Comparison of ENCODE assay signal across 8 cellular contexts in the genomic region with DNA sequence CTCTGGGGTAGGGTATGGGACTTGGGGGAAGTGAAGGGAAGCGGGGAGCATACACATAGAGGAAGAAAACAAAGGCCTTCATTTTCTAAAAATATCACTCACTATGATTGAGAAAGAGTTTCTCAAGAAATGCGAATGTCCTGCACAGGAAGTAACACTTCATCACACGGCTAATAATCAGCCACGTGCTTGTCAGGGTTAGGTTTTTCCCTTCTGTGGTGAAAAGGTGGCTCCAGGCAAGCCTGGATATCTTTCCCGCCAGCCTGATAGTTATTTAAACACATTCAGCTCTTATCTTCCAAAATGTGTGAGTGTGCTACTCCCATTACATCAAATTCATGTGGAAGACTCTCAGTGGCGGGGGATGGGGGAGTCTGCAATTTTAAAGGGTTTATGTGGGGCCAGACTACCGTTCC.
DNase-seq lines count a peak whose midpoint lies in the region; ATAC-seq and TF ChIP-seq lines count a peak whose summit lies in the region.

No MANE protein-coding gene starts in this region.

- H3K36me3 Mint-ChIP-seq in MCF 10A (ENCODE audit: insufficient read depth, unreplicated experiment), result no peaks in the 10 kb centered on the region
- H3K36me3 Mint-ChIP-seq in neural progenitor cell, result no peaks in the 10 kb centered on the region
- no peaks in the 10 kb centered on the region for H3K36me3 Mint-ChIP-seq in glutamatergic neuron (ENCODE audit: unreplicated experiment)

- H3K9me3 ChIP-seq in psoas muscle (no peaks in the 10 kb centered on the region), neural progenitor cell (ENCODE audit: low read depth) (no peaks in the 10 kb centered on the region)

- ATAC-seq in GM19395 (IDR thresholded peaks at IDR 0.05; ENCODE audit: unreplicated experiment) (peak; percentile 43), HG03175 (IDR thresholded peaks at IDR 0.05; ENCODE audit: unreplicated experiment) (peak; percentile 50), psoas muscle (peak in 3 of 4 donors; percentile 26 to 53 (median 36))

- no peaks in the 10 kb centered on the region for H3K79me2 ChIP-seq in neural progenitor cell (ENCODE audit: low read depth)

- H3K4me1 Mint-ChIP-seq in MCF 10A (ENCODE audit: insufficient read depth, unreplicated experiment) (no peaks in the 10 kb centered on the region), neural progenitor cell (no peaks in the 10 kb centered on the region), glutamatergic neuron (ENCODE audit: low read depth, unreplicated experiment) (no peaks in the 10 kb centered on the region)

- H3K4me3 Mint-ChIP-seq in MCF 10A (ENCODE audit: unreplicated experiment) (no peak overlapping the region), neural progenitor cell (no peak overlapping the region), glutamatergic neuron (ENCODE audit: unreplicated experiment) (no peak overlapping the region)

- H3K9me3 Mint-ChIP-seq in MCF 10A (ENCODE audit: unreplicated experiment) (no peaks in the 10 kb centered on the region), neural progenitor cell (no peaks in the 10 kb centered on the region), glutamatergic neuron (ENCODE audit: unreplicated experiment) (no peaks in the 10 kb centered on the region)

- H2AFZ ChIP-seq in neural progenitor cell (replicated peaks), result no peak overlapping the region

- H3K27ac ChIP-seq in psoas muscle (no peak overlapping the region), neural progenitor cell (no peak overlapping the region)

- H3K27me3 ChIP-seq in psoas muscle (ENCODE audit: insufficient read depth in 3 of 3, low read length in 2 of 3), result no peaks in the 10 kb centered on the region
- H3K27me3 ChIP-seq in neural progenitor cell, result no peaks in the 10 kb centered on the region

- H3K4me2 ChIP-seq in neural progenitor cell, result no peak overlapping the region

- WGBS in psoas muscle, 3 donors, result 60 to 71% (median 64%) methylated on average over 7 of the region's 7 CpGs

- intact Hi-C loops in MCF 10A (cut with micrococcal nuclease) (no loop called here), psoas muscle (cut with DNase I) (no loop called here)

- no TSS peak for BruUV-seq in MCF 10A (replicated peaks; lab: Mats Ljungman, UMichigan)

- H3F3A ChIP-seq in neural progenitor cell (ENCODE audit: low read depth), result no peaks in the 10 kb centered on the region

- peak; percentile 22 for DNase-seq in MCF 10A (ENCODE audit: unreplicated experiment)
- DNase-seq in psoas muscle, result no peak
- DNase-seq in neural progenitor cell (ENCODE audit: low spot score), result no peak
- DNase-seq in NCI-H510A treated with DMSO at 0.1 percent for 48 hours (lab: John Stamatoyannopoulos, UW), result no peak
- no peak for DNase-seq in occipital lobe (lab: John Stamatoyannopoulos, UW)
- DNase-seq in glutamatergic neuron, result no peak

- H3K27me3 Mint-ChIP-seq in MCF 10A (ENCODE audit: insufficient read depth, unreplicated experiment) (no peaks in the 10 kb centered on the region), neural progenitor cell (ENCODE audit: insufficient read depth, low read depth) (peaks cover 2% of the 10 kb centered on the region), glutamatergic neuron (ENCODE audit: unreplicated experiment) (no peaks in the 10 kb centered on the region)

- no peaks in the 10 kb centered on the region for H3K36me3 ChIP-seq in psoas muscle (ENCODE audit: insufficient read depth in 1 of 2, low read depth in 1 of 2)
- H3K36me3 ChIP-seq in neural progenitor cell, result no peaks in the 10 kb centered on the region

- H3K27ac Mint-ChIP-seq in MCF 10A (ENCODE audit: low read depth, unreplicated experiment) (no peak overlapping the region), neural progenitor cell (no peak overlapping the region), glutamatergic neuron (ENCODE audit: unreplicated experiment) (no peak overlapping the region)

- H3K4me1 ChIP-seq in psoas muscle, result no peaks in the 10 kb centered on the region
- H3K4me1 ChIP-seq in neural progenitor cell, result no peaks in the 10 kb centered on the region

- H3K9ac ChIP-seq in neural progenitor cell, result no peak overlapping the region

- CTCF ChIA-PET in MCF 10A (lab: Yijun Ruan, JAX), result interaction anchor here (0.7 to 1.3 kb wide), 3 partner anchors 27 to 43 kb away, joined by 3 to 6 read pairs (median 5); no protein-coding TSS in a partner anchor

- H3K4me3 ChIP-seq in psoas muscle (no peak overlapping the region), neural progenitor cell (no peak overlapping the region)

- POLR2A ChIA-PET in MCF 10A (lab: Yijun Ruan, JAX), result interaction anchor here (0.7 to 1.1 kb wide), 5 partner anchors 18 to 1105 kb away, joined by 3 to 5 read pairs (median 3); no protein-coding TSS in a partner anchor

- H4K20me1 ChIP-seq in neural progenitor cell (ENCODE audit: low read depth), result no peaks in the 10 kb centered on the region

- no peak for TF ChIP-seq CTCF in MCF 10A (IDR thresholded peaks at IDR 0.05; ENCODE audit: unreplicated experiment)
- TF ChIP-seq CTCF in psoas muscle (IDR thresholded peaks at IDR 0.05), result no peak
- no peak for TF ChIP-seq CTCF in neural progenitor cell (IDR thresholded peaks at IDR 0.05)
- TF ChIP-seq CTCF in glutamatergic neuron (IDR thresholded peaks at IDR 0.05; ENCODE audit: partially characterized antibody, unreplicated experiment), result no peak
